35 cellular contexts compared by ENCODE assay signal in genomic region chr11:4416306-4416705, GRCh38. TPM values are rescaled to one million over a fixed set of nuclear protein-coding genes. Genes with fewer than 3 reads are reported as not detected.
"Had no signal": no experiment of that assay in that cellular context is flagged by ENCODE, and none has a peak within 500 bp of the region (broad histone marks: within the 10 kb centered on the region; RNA-seq: fewer than 3 reads in every experiment).

No MANE protein-coding gene starts in this region.

- H3K4me1 ChIP-seq: colonic mucosa, esophagus squamous epithelium, gastrocnemius medialis, heart right ventricle, left lung, lower lobe of right lung had no signal

- H3K27ac Mint-ChIP-seq: dendritic cell treated with granulocyte-macrophage colony-stimulating factor and Interleukin-4, amounts not matched to agents 40 ng/mL and 50 ng/mL, for 4 days; effector memory CD8-positive, alpha-beta T cell; endodermal cell; mesothelial cell of epicardium; naive B cell had no signal

- FAIRE-seq: endometrium, islet of Langerhans, keratinocyte had no signal

- ATAC-seq: effector memory CD8-positive, alpha-beta T cell; esophagus mucosa; gastrocnemius medialis; heart right ventricle; left cardiac atrium; left lung; left ventricle myocardium superior; lower lobe of right lung; mucosa of descending colon had no signal

- DNase-seq: colonic mucosa; cortex of kidney; effector CD8-positive, alpha-beta T cell; effector memory CD8-positive, alpha-beta T cell; endodermal cell; erythroblast; esophagus squamous epithelium; foreskin fibroblast; foreskin melanocyte; gastrocnemius medialis; glutamatergic neuron; head of caudate nucleus; heart right ventricle; hippocampal formation; left cardiac atrium; left lung; left ventricle myocardium superior; lower lobe of right lung; mesenchymal stem cell; mucosa of descending colon; naive B cell had no signal

- H3K4me3 Mint-ChIP-seq: dendritic cell treated with granulocyte-macrophage colony-stimulating factor and Interleukin-4, amounts not matched to agents 40 ng/mL and 50 ng/mL, for 4 days; effector memory CD8-positive, alpha-beta T cell; endodermal cell; mesothelial cell of epicardium; naive B cell had no signal

- H3K4me3 ChIP-seq: colonic mucosa, esophagus squamous epithelium, gastrocnemius medialis, heart right ventricle, left lung, lower lobe of right lung, mucosa of descending colon had no signal

- H3K27ac ChIP-seq: colonic mucosa, epithelial cell of prostate, esophagus squamous epithelium, gastrocnemius medialis, heart right ventricle, left lung, lower lobe of right lung had no signal

- H3K36me3 Mint-ChIP-seq: mesothelial cell of epicardium, naive B cell had no signal

- H3K4me1 Mint-ChIP-seq: endodermal cell, mesothelial cell of epicardium, naive B cell had no signal

- H3K9me3 ChIP-seq: colonic mucosa, esophagus squamous epithelium, gastrocnemius medialis, heart right ventricle, left lung, lower lobe of right lung, mucosa of descending colon had no signal

- H3K27me3 ChIP-seq: colonic mucosa, esophagus squamous epithelium, gastrocnemius medialis, heart right ventricle, left lung had no signal

- H3K36me3 ChIP-seq: colonic mucosa, esophagus squamous epithelium, gastrocnemius medialis, heart right ventricle, left lung, lower lobe of right lung had no signal

- H3K9me3 Mint-ChIP-seq: dendritic cell treated with granulocyte-macrophage colony-stimulating factor and Interleukin-4, amounts not matched to agents 40 ng/mL and 50 ng/mL, for 4 days; effector memory CD8-positive, alpha-beta T cell; endodermal cell; mesothelial cell of epicardium; naive B cell had no signal

- H3K27me3 Mint-ChIP-seq: dendritic cell treated with granulocyte-macrophage colony-stimulating factor and Interleukin-4, amounts not matched to agents 40 ng/mL and 50 ng/mL, for 4 days had no signal

RNA-seq across cellular contexts. Expression of gene OR52K2, which starts 32.8 kb away (rescaled TPM):
- total RNA-seq: colonic mucosa, dermis microvascular lymphatic vessel endothelial cell, endodermal cell, esophagus mucosa, esophagus squamous epithelium, gastrocnemius medialis, glomerular endothelial cell, kidney epithelial cell, left cardiac atrium, left ventricle myocardium superior, lower leg skin, lung microvascular endothelial cell, mesenteric fat pad, mesothelial cell of epicardium, mucosa of descending colon, myocyte had no signal
- polyA plus RNA-seq: heart right ventricle, keratinocyte had no signal

RNA-seq across cellular contexts. Expression of gene OR52B4, which starts 48.1 kb away (rescaled TPM):
- total RNA-seq: colonic mucosa, dermis microvascular lymphatic vessel endothelial cell, endodermal cell, esophagus mucosa, esophagus squamous epithelium, gastrocnemius medialis, glomerular endothelial cell, heart right ventricle, kidney epithelial cell, left cardiac atrium, left lung, left ventricle myocardium superior, lower leg skin, lower lobe of right lung, lung microvascular endothelial cell, mesenteric fat pad, mesothelial cell of epicardium, mucosa of descending colon, myocyte had no signal
- polyA plus RNA-seq: heart right ventricle, keratinocyte had no signal
